ENCODE assay signal across 12 cellular contexts in the genomic region with DNA sequence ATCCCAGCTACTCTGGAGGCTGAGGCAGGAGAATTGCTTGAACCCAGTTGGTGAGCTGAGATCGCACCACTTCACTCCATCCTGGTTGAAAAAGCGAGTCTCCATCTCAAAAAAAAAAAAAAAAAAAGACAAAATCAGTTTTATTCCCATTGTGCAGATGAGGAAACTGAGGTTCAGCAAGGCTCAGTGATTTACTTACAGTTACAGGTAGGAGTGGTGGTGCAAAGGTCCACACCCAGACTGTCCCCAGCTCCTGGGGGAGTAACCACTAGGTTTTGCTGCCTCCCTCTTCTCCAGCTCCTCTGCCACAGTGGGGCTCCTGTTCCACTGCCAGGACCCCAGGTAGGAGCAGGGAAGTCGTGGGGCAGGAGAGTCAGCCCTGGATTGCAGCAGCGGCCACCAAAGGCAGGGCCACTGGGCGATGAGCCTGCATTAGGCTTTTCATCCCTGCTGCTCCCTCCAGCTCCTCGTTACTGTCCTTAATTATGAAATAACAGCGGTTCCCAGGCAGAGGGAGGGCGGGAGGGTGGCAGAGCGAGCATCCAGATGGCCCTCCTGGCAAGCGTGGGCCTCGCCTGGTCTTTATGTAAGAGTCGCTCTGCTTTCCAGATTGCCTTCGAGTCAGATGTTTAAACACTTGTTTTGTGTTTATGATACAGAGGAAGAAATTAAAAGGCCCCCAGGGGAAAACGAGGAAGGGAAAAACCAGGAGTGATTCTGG.
DNase-seq lines count a peak whose midpoint lies in the region; ATAC-seq and TF ChIP-seq lines count a peak whose summit lies in the region.
"Had no signal": no experiment of that assay in that cellular context is flagged by ENCODE, and none has a peak within 500 bp of the region (broad histone marks: within the 10 kb centered on the region; RNA-seq: fewer than 3 reads in every experiment).

No MANE protein-coding gene starts in this region.

- peak; percentile 25 for DNase-seq in AG09319 (ENCODE audit: extremely low read depth, low read depth)
- peak; percentile 97 for DNase-seq in NCI-H1092 treated with DMSO at 0.1 percent for 48 hours (lab: John Stamatoyannopoulos, UW)
- DNase-seq in medulla oblongata (ENCODE audit: extremely low spot score) = peak; percentile 28
- no peak for DNase-seq in T1000 (lab: John Stamatoyannopoulos, UW)
- no peak for DNase-seq in activated CD4-positive, alpha-beta T cell treated with anti-CD3 and anti-CD28 coated beads for 4 hours
- DNase-seq: activated CD8-positive, alpha-beta memory T cell treated with anti-CD3 and anti-CD28 coated beads, Interleukin-2, amount 10 ng/mL, durations not matched to agents 7 days and 5 days; HCEC 1CT; stimulated activated CD4-positive, alpha-beta T cell treated with anti-CD3 and anti-CD28 coated beads, Interleukin-15, amount 100 ng/mL, for 24 hours; T-helper 9 cell had no signal

- no peak for TF ChIP-seq CTCF in AG09319 (IDR thresholded peaks at IDR 0.05; ENCODE audit: low read depth, low read length)

- ATAC-seq in SK-N-SH treated with all-trans-retinoic acid at 6 μM for 48 hours = peak; percentile 67
- no peak for ATAC-seq in GM19452 (IDR thresholded peaks at IDR 0.05; ENCODE audit: unreplicated experiment)
- ATAC-seq in HG03432 (IDR thresholded peaks at IDR 0.05; ENCODE audit: unreplicated experiment) = no peak
- ATAC-seq: activated CD8-positive, alpha-beta memory T cell treated with anti-CD3 and anti-CD28 coated beads, Interleukin-2, amount 10 ng/mL, durations not matched to agents 7 days and 5 days had no signal

TF ChIP-seq in SK-N-SH treated with all-trans-retinoic acid at 6 μM for 48 hours, 23 proteins besides CTCF, POLR2A, EP300 and RAD21:
- TF ChIP-seq SNAI2 (CRISPR knock-in tag; IDR thresholded peaks at IDR 0.05) = 0 out of 2 replicates have a peak, but pooled peaks have one; percentile 67
- TF ChIP-seq, protein P1, sequence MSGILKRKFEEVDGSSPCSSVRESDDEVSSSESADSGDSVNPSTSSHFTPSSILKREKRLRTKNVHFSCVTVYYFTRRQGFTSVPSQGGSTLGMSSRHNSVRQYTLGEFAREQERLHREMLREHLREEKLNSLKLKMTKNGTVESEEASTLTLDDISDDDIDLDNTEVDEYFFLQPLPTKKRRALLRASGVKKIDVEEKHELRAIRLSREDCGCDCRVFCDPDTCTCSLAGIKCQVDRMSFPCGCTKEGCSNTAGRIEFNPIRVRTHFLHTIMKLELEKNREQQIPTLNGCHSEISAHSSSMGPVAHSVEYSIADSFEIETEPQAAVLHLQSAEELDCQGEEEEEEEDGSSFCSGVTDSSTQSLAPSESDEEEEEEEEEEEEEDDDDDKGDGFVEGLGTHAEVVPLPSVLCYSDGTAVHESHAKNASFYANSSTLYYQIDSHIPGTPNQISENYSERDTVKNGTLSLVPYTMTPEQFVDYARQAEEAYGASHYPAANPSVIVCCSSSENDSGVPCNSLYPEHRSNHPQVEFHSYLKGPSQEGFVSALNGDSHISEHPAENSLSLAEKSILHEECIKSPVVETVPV (CRISPR knock-in tag; IDR thresholded peaks at IDR 0.05) = no peak
- no peak for TF ChIP-seq ZC3H10 (CRISPR knock-in tag; IDR thresholded peaks at IDR 0.05)
- TF ChIP-seq, protein P2, sequence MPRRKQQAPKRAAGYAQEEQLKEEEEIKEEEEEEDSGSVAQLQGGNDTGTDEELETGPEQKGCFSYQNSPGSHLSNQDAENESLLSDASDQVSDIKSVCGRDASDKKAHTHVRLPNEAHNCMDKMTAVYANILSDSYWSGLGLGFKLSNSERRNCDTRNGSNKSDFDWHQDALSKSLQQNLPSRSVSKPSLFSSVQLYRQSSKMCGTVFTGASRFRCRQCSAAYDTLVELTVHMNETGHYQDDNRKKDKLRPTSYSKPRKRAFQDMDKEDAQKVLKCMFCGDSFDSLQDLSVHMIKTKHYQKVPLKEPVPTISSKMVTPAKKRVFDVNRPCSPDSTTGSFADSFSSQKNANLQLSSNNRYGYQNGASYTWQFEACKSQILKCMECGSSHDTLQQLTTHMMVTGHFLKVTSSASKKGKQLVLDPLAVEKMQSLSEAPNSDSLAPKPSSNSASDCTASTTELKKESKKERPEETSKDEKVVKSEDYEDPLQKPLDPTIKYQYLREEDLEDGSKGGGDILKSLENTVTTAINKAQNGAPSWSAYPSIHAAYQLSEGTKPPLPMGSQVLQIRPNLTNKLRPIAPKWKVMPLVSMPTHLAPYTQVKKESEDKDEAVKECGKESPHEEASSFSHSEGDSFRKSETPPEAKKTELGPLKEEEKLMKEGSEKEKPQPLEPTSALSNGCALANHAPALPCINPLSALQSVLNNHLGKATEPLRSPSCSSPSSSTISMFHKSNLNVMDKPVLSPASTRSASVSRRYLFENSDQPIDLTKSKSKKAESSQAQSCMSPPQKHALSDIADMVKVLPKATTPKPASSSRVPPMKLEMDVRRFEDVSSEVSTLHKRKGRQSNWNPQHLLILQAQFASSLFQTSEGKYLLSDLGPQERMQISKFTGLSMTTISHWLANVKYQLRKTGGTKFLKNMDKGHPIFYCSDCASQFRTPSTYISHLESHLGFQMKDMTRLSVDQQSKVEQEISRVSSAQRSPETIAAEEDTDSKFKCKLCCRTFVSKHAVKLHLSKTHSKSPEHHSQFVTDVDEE (CRISPR knock-in tag; IDR thresholded peaks at IDR 0.05) = peak; percentile 53; the same call in 1 of the 2 replicates
- peak; percentile 97 for TF ChIP-seq TCF4 (CRISPR knock-in tag; IDR thresholded peaks at IDR 0.05; ENCODE audit: borderline replicate concordance)
- TF ChIP-seq ISL1 (CRISPR knock-in tag; IDR thresholded peaks at IDR 0.05) = no peak

Comparison
In these comparisons a context has a peak if more than half of its experiments do, and no peak if none do; other contexts are left out.
1. DNase-seq: peak in AG09319 (single experiment), NCI-H1092 treated with DMSO at 0.1 percent for 48 hours (single experiment) and medulla oblongata (single experiment); none in T1000 (single experiment) and activated CD4-positive, alpha-beta T cell treated with anti-CD3 and anti-CD28 coated beads for 4 hours (0 of 2).